20 cellular contexts compared by ENCODE assay signal in the genomic region with DNA sequence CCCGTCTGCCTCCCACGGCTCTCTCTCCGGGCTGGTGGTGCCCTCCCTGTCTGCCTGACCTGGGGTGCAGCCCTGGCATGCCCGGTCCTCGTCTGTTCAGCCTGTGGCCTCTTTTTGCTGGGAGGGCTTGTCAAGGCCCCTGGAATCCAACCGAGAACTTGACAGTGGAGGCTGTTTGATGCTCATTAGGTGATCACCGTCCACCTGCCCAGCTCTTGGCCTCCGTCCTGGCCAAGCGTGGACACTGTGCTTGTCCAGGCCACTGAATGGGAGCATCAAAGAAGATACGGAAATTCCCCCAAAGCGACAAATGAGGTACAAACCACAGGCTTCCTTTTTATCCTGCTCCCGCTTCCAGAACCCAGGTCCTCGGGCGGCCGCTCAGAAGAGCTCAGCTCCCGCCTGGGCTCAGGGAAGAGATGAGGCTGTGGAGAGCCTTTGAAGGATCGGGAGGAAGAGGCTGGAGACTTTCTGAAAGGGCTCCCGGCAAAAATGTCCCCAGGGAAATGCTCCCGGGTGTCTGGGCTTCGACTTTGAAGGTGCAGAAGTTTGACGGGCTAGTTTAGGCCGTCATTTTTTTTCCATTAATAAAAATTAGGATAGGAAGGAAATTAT.
DNase-seq lines count a peak whose midpoint lies in the region; ATAC-seq and TF ChIP-seq lines count a peak whose summit lies in the region.
"Had no signal": no experiment of that assay in that cellular context is flagged by ENCODE, and none has a peak within 500 bp of the region (broad histone marks: within the 10 kb centered on the region; RNA-seq: fewer than 3 reads in every experiment).

No MANE protein-coding gene starts in this region.

- no peak overlapping the region for H2BK5ac ChIP-seq in neuronal stem cell (ENCODE audit: low read length)

- H3K36me3 Mint-ChIP-seq in activated T-cell treated with anti-CD3 and anti-CD28 coated beads, Interleukin-2, amount 50 U/mL, for 72 hours (ENCODE audit: insufficient read depth in 2 of 2) = no peaks in the 10 kb centered on the region
- H3K36me3 Mint-ChIP-seq: CD4-positive, CD25-positive, alpha-beta regulatory T cell; CD8-positive, alpha-beta T cell had no signal

- no peaks in the 10 kb centered on the region for H3K36me3 ChIP-seq in right atrium auricular region
- H3K36me3 ChIP-seq in neuronal stem cell (replicated peaks in 1 of 2; ENCODE audit: control insufficient read depth in 2 of 2, insufficient read depth in 2 of 2, low read length in 2 of 2) = no peaks in the 10 kb centered on the region
- H3K36me3 ChIP-seq: BLaER1, HAP-1 had no signal

- H3K79me1 ChIP-seq in neuronal stem cell (ENCODE audit: low read depth, low read length) = peaks cover 2% of the 10 kb centered on the region

- ATAC-seq in Right ventricle myocardium inferior = no peak
- ATAC-seq in activated T-cell treated with anti-CD3 and anti-CD28 coated beads, Interleukin-2, amount 50 U/mL, for 72 hours (replicated peaks in 1 of 2) = no peak
- ATAC-seq: CD8-positive, alpha-beta T cell; GM12878 had no signal

- H3K27me3 ChIP-seq in right atrium auricular region (no peaks in the 10 kb centered on the region), neuronal stem cell (ENCODE audit: control insufficient read depth in 3 of 3, insufficient read depth in 3 of 3, low read depth in 1 of 3, low read length in 3 of 3) (no peaks in the 10 kb centered on the region)

- no peak overlapping the region for H3K9ac ChIP-seq in neuronal stem cell (ENCODE audit: low read depth, low read length, poor library complexity)
- H3K9ac ChIP-seq: BLaER1, GM23248 had no signal

- TF ChIP-seq CTCF in right atrium auricular region (IDR thresholded peaks at IDR 0.05) = no peak

- no peak overlapping the region for H3K27ac ChIP-seq in right atrium auricular region
- H3K27ac ChIP-seq in neuronal stem cell (replicated peaks; ENCODE audit: low read length) = no peak overlapping the region
- H3K27ac ChIP-seq: 22Rv1, BLaER1, C4-2B, GM23248 had no signal

- H3K27me3 Mint-ChIP-seq in activated T-cell treated with anti-CD3 and anti-CD28 coated beads, Interleukin-2, amount 50 U/mL, for 72 hours (ENCODE audit: low read depth) = no peaks in the 10 kb centered on the region
- H3K27me3 Mint-ChIP-seq: B cell; CD4-positive, CD25-positive, alpha-beta regulatory T cell had no signal

- WGBS in neuronal stem cell (ENCODE audit: extremely low coverage in 2 of 2, insufficient read length in 2 of 2, insufficient replicate concordance in 1 of 2), 2 donors = no CpG with 5 or more reads among the region's 22 CpGs

- no peak overlapping the region for H2AFZ ChIP-seq in neuronal stem cell (ENCODE audit: low read length)
- H2AFZ ChIP-seq: GM23248 had no signal

- no peaks in the 10 kb centered on the region for H3K4me1 Mint-ChIP-seq in activated T-cell treated with anti-CD3 and anti-CD28 coated beads, Interleukin-2, amount 50 U/mL, for 72 hours (ENCODE audit: low read depth)
- H3K4me1 Mint-ChIP-seq: B cell had no signal

- peak overlapping the region; percentile 1 for H3K23ac ChIP-seq in neuronal stem cell (ENCODE audit: low read depth, low read length, poor library complexity)

- DNase-seq in Right ventricle myocardium inferior (ENCODE audit: missing footprints) (peak; percentile 5), right atrium auricular region (ENCODE audit: low spot score) (no peak), cerebellar cortex (ENCODE audit: low spot score) (peak; percentile 68), neuronal stem cell (ENCODE audit: low spot score) (no peak), NCI-H2107 treated with DMSO at 0.1 percent for 48 hours (lab: John Stamatoyannopoulos, UW; ENCODE audit: unreplicated experiment) (no peak)
- no peak for DNase-seq in activated T-cell treated with anti-CD3 and anti-CD28 coated beads, Interleukin-2, amount 50 U/mL, for 72 hours
- DNase-seq: Caco-2; CD4-positive, CD25-positive, alpha-beta regulatory T cell; CD8-positive, alpha-beta T cell; DMS153; DND-41; GDM1; GM23248; HFFc6 had no signal

- no peak overlapping the region for H3K4me3 ChIP-seq in right atrium auricular region
- no peak overlapping the region for H3K4me3 ChIP-seq in neuronal stem cell (ENCODE audit: low read length in 2 of 2)
- H3K4me3 ChIP-seq: BLaER1, GM12878, GM23248, HAP-1 had no signal

- H4K91ac ChIP-seq in neuronal stem cell (ENCODE audit: low read depth, low read length, poor library complexity) = no peak overlapping the region

- H4K8ac ChIP-seq in neuronal stem cell (ENCODE audit: low read depth, low read length) = no peak overlapping the region

- H2BK120ac ChIP-seq in neuronal stem cell (ENCODE audit: low read depth, low read length) = no peak overlapping the region

- no peak overlapping the region for H3K27ac Mint-ChIP-seq in activated T-cell treated with anti-CD3 and anti-CD28 coated beads, Interleukin-2, amount 50 U/mL, for 72 hours
- H3K27ac Mint-ChIP-seq: B cell; CD4-positive, CD25-positive, alpha-beta regulatory T cell; CD8-positive, alpha-beta T cell; HFFc6 had no signal

- H2AK5ac ChIP-seq in neuronal stem cell (ENCODE audit: low read depth, low read length) = no peak overlapping the region

- H3K9me3 ChIP-seq in right atrium auricular region (no peaks in the 10 kb centered on the region), neuronal stem cell (replicated peaks in 1 of 2; ENCODE audit: control insufficient read depth in 2 of 2, insufficient read depth in 1 of 2, low read depth in 1 of 2, low read length in 2 of 2) (no peaks in the 10 kb centered on the region)
- H3K9me3 ChIP-seq: BLaER1, Caco-2, HAP-1 had no signal

- H3K4me1 ChIP-seq in right atrium auricular region (no peaks in the 10 kb centered on the region), neuronal stem cell (ENCODE audit: control insufficient read depth in 2 of 2, insufficient read depth in 1 of 2, low read depth in 1 of 2, low read length in 2 of 2) (no peaks in the 10 kb centered on the region)
- H3K4me1 ChIP-seq: Caco-2, HAP-1 had no signal

- H3K14ac ChIP-seq in neuronal stem cell (ENCODE audit: low read length) = no peak overlapping the region

- H2BK12ac ChIP-seq in neuronal stem cell (ENCODE audit: low read length) = no peak overlapping the region

- H3K4me3 Mint-ChIP-seq in activated T-cell treated with anti-CD3 and anti-CD28 coated beads, Interleukin-2, amount 50 U/mL, for 72 hours = no peak overlapping the region
- H3K4me3 Mint-ChIP-seq: B cell; CD4-positive, CD25-positive, alpha-beta regulatory T cell; CD8-positive, alpha-beta T cell; HFFc6 had no signal

- no peak overlapping the region for H3K4me2 ChIP-seq in neuronal stem cell (ENCODE audit: insufficient read depth, low read length, poor library complexity, severe bottlenecking)
- H3K4me2 ChIP-seq: BLaER1 had no signal

- no peak overlapping the region for H3K4ac ChIP-seq in neuronal stem cell (ENCODE audit: low read length)

- H2BK15ac ChIP-seq in neuronal stem cell (ENCODE audit: low read length) = peak overlapping the region; percentile 45

- intact Hi-C loops in Right ventricle myocardium inferior (cut with DNase I) = no loop called here

- no peaks in the 10 kb centered on the region for H3K9me3 Mint-ChIP-seq in activated T-cell treated with anti-CD3 and anti-CD28 coated beads, Interleukin-2, amount 50 U/mL, for 72 hours
- H3K9me3 Mint-ChIP-seq: CD8-positive, alpha-beta T cell had no signal

- no peak overlapping the region for H3K18ac ChIP-seq in neuronal stem cell (ENCODE audit: low read length)

Comparison
In these comparisons a context has a peak if more than half of its experiments do, and no peak if none do; other contexts are left out.
1. DNase-seq: peak in Right ventricle myocardium inferior (single experiment) and cerebellar cortex (single experiment); none in right atrium auricular region (single experiment), neuronal stem cell (single experiment), NCI-H2107 treated with DMSO at 0.1 percent for 48 hours (single experiment) and activated T-cell treated with anti-CD3 and anti-CD28 coated beads, Interleukin-2, amount 50 U/mL, for 72 hours (0 of 2).